Comparison of ENCODE assay signal across 8 cellular contexts in genomic region chr17:3893003-3893719, GRCh38. TPM values are rescaled to one million over a fixed set of nuclear protein-coding genes. Genes with fewer than 3 reads are reported as not detected.
DNase-seq lines count a peak whose midpoint lies in the region; ATAC-seq and TF ChIP-seq lines count a peak whose summit lies in the region.

Gene CAMKK1 (minus strand): TSS chr17:3893053. CDS start chr17:3885687, 7,366 bp downstream.

- H3K4me3 ChIP-seq in HL-60 (replicated peaks; ENCODE audit: insufficient read depth, low read length) (peak within 1 kb of the TSS; percentile 60), OCI-LY1 (ENCODE audit: low read depth, low read length, poor library complexity, severe bottlenecking) (peak within 1 kb of the TSS; percentile 70), epithelial cell of proximal tubule (ENCODE audit: low read depth, low read length) (peak within 1 kb of the TSS; percentile 73), mucosa of rectum (ENCODE audit: low read length in 2 of 2) (peak within 1 kb of the TSS; percentile 62 to 66)

- TF ChIP-seq CTCF in HL-60 (IDR thresholded peaks at IDR 0.05; ENCODE audit: insufficient read depth, low read length), result no peak
- no peak for TF ChIP-seq CTCF in OCI-LY1 (IDR thresholded peaks at IDR 0.05; ENCODE audit: low read length)
- TF ChIP-seq CTCF in epithelial cell of proximal tubule (conservative IDR thresholded peaks at IDR 0.05; ENCODE audit: low read depth, low read length), result no peak

- peak within 1 kb of the TSS; percentile 95 for H3K4me2 ChIP-seq in OCI-LY1 (ENCODE audit: low read length)

- H2AFZ ChIP-seq in OCI-LY1 (ENCODE audit: low read length), result no peak within 1 kb of the TSS

- H3K27ac ChIP-seq in HL-60 (replicated peaks) (peak within 1 kb of the TSS; percentile 61), OCI-LY1 (ENCODE audit: low read depth, low read length, poor library complexity, severe bottlenecking) (no peak within 1 kb of the TSS), mucosa of rectum (ENCODE audit: low read depth in 2 of 2, low read length in 2 of 2) (peak within 1 kb of the TSS; percentile 90 to 93)

- DNase-seq in COLO829 (ENCODE audit: low spot score), result peak; percentile 86
- DNase-seq in HL-60 (ENCODE audit: low read depth in 1 of 2, low spot score in 1 of 2), result peak; percentile 61 to 70
- peak; percentile 83 for DNase-seq in activated T-cell treated with anti-CD3 and anti-CD28 coated beads for 24 hours (ENCODE audit: low read depth)
- DNase-seq in epithelial cell of proximal tubule (ENCODE audit: low read depth), result no peak
- peak; percentile 52 to 76 for DNase-seq in stimulated activated CD8-positive, alpha-beta memory T cell treated with anti-CD3 and anti-CD28 coated beads, Interleukin-4, amount 100 ng/mL, for 4 hours (ENCODE audit: low read depth in 2 of 2, low spot score in 1 of 2)

- H3K27me3 ChIP-seq in HL-60 (ENCODE audit: insufficient read depth, poor library complexity, severe bottlenecking), result no peaks in the 10 kb centered on the region
- peaks cover 8% of the 10 kb centered on the region; the same call in 1 of the 2 replicates for H3K27me3 ChIP-seq in OCI-LY1 (ENCODE audit: insufficient read depth, low read length)
- no peaks in the 10 kb centered on the region for H3K27me3 ChIP-seq in mucosa of rectum (ENCODE audit: control insufficient read depth in 2 of 2, insufficient read depth in 2 of 2, low read length in 2 of 2)

- ATAC-seq in GM19467 (IDR thresholded peaks at IDR 0.05; ENCODE audit: unreplicated experiment), result peak; percentile 86

- no peaks in the 10 kb centered on the region for H3K9me2 ChIP-seq in OCI-LY1 (ENCODE audit: low read depth, low read length)

- H3K9me3 ChIP-seq in OCI-LY1 (ENCODE audit: low read length), result no peaks in the 10 kb centered on the region
- no peaks in the 10 kb centered on the region for H3K9me3 ChIP-seq in mucosa of rectum (ENCODE audit: control insufficient read depth in 2 of 2, low read length in 2 of 2)

- H4K20me1 ChIP-seq in OCI-LY1 (ENCODE audit: insufficient read depth, low read length), result no peaks in the 10 kb centered on the region

- H3K79me2 ChIP-seq in OCI-LY1 (ENCODE audit: insufficient read depth, low read length), result no peaks in the 10 kb centered on the region

- H3K36me3 ChIP-seq in OCI-LY1 (ENCODE audit: insufficient read depth, low read length) (no peaks in the 10 kb centered on the region), mucosa of rectum (ENCODE audit: control insufficient read depth in 2 of 2, insufficient read depth in 2 of 2, low read length in 2 of 2) (no peaks in the 10 kb centered on the region)

- H3F3A ChIP-seq in OCI-LY1 (ENCODE audit: insufficient read depth, low read length), result no peaks in the 10 kb centered on the region

- H3K4me1 ChIP-seq in OCI-LY1 (ENCODE audit: insufficient read depth, low read length, severe bottlenecking), result peaks cover 22% of the 10 kb centered on the region
- peaks cover 34 to 54% of the 10 kb centered on the region in 2 donors for H3K4me1 ChIP-seq in mucosa of rectum (ENCODE audit: control insufficient read depth in 2 of 2, insufficient read depth in 2 of 2, low read length in 2 of 2)

- H3K9ac ChIP-seq in OCI-LY1 (ENCODE audit: low read length), result peak within 1 kb of the TSS; percentile 72
- H3K9ac ChIP-seq in mucosa of rectum (ENCODE audit: low read depth in 1 of 2, low read length in 2 of 2), result peak within 1 kb of the TSS; percentile 57 to 77

RNA-seq across cellular contexts. Expression of gene CAMKK1, which starts in this region (rescaled TPM):
- total RNA-seq in epithelial cell of proximal tubule, result 5.9 and 7.1 TPM in 2 replicates
